In the genomic region with DNA sequence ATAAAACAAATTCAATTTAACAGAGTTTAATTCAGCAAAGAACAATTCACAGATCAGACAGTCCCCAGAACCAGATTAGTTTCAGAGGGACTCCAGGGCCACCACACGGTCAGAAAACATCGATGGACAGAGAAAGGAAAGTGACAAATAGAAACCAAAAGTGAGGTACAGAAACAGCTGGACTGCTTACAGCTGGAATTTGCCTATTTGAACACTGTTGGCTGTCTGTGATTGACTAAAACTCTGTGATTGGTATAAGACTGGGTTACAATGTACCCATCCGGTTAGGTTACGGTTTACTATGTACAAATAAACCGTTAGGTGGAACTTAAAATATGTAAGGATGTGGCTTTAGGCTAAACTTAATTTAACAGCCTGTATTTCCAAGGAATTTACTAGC, we compare ENCODE assay signal across 22 cellular contexts. TPM values are rescaled to one million over a fixed set of nuclear protein-coding genes. Genes with fewer than 3 reads are reported as not detected.
"Had no signal": no experiment of that assay in that cellular context is flagged by ENCODE, and none has a peak within 500 bp of the region (broad histone marks: within the 10 kb centered on the region; RNA-seq: fewer than 3 reads in every experiment).

No MANE protein-coding gene starts in this region.

- H3K36me3 ChIP-seq: breast epithelium, esophagus muscularis mucosa, gastroesophageal sphincter, heart right ventricle, neutrophil, pancreas, tibial artery had no signal

- H3K4me1 ChIP-seq: breast epithelium, gastroesophageal sphincter, pancreas had no signal

- ATAC-seq: activated CD4-positive, CD25-positive, alpha-beta regulatory T cell treated with anti-CD3 and anti-CD28 coated beads, Interleukin-2, amount 50 U/mL, for 24 hours; activated T-cell treated with anti-CD3 and anti-CD28 coated beads, Interleukin-2, amount 50 U/mL, for 72 hours; gastroesophageal sphincter; heart right ventricle; naive thymus-derived CD8-positive, alpha-beta T cell; sciatic nerve; stimulated activated naive B cell treated with anti-CD40 and anti-IgM and Interleukin-4, amounts not matched to agents 10 μg/mL and 1 μg/mL and 100 μg/mL, for 72 hours had no signal

- H3K4me3 Mint-ChIP-seq: activated naive CD4-positive, alpha-beta T cell treated with anti-CD3 and anti-CD28 coated beads, Interleukin-2, amount 50 U/mL, for 24 hours; activated T-cell treated with anti-CD3 and anti-CD28 coated beads, Interleukin-2, amount 50 U/mL, for 72 hours; dendritic cell treated with granulocyte-macrophage colony-stimulating factor and Interleukin-4, amounts not matched to agents 40 ng/mL and 50 ng/mL, for 4 days; stimulated activated naive B cell treated with anti-CD40 and anti-IgM and Interleukin-4, amounts not matched to agents 10 μg/mL and 1 μg/mL and 100 μg/mL, for 72 hours had no signal

- DNase-seq: activated CD4-positive, alpha-beta T cell treated with anti-CD3 and anti-CD28 coated beads, Interleukin-2, amount 50 U/mL, for 1 hour; activated CD8-positive, alpha-beta memory T cell treated with anti-CD3 and anti-CD28 coated beads for 24 hours; activated effector memory CD4-positive, alpha-beta T cell treated with anti-CD3 and anti-CD28 coated beads, Interleukin-2, amount 50 U/mL, for 16 hours; activated T-cell treated with anti-CD3 and anti-CD28 coated beads, Interleukin-2, amount 50 U/mL, for 72 hours; cerebellar nuclear complex; effector memory CD4-positive, alpha-beta T cell; heart right ventricle; mesenchymal stem cell; naive thymus-derived CD8-positive, alpha-beta T cell; pancreas; stimulated activated naive B cell treated with anti-CD40 and anti-IgM and Interleukin-4, amounts not matched to agents 10 μg/mL and 1 μg/mL and 100 μg/mL, for 72 hours; tibial artery had no signal

- H3K4me3 ChIP-seq: breast epithelium, esophagus muscularis mucosa, gastroesophageal sphincter, heart right ventricle, pancreas, tibial artery had no signal

- H3K9me3 Mint-ChIP-seq: activated naive CD4-positive, alpha-beta T cell treated with anti-CD3 and anti-CD28 coated beads, Interleukin-2, amount 50 U/mL, for 24 hours; activated T-cell treated with anti-CD3 and anti-CD28 coated beads, Interleukin-2, amount 50 U/mL, for 72 hours; dendritic cell treated with granulocyte-macrophage colony-stimulating factor and Interleukin-4, amounts not matched to agents 40 ng/mL and 50 ng/mL, for 4 days; naive thymus-derived CD8-positive, alpha-beta T cell; stimulated activated naive B cell treated with anti-CD40 and anti-IgM and Interleukin-4, amounts not matched to agents 10 μg/mL and 1 μg/mL and 100 μg/mL, for 72 hours had no signal

- H3K9me3 ChIP-seq: breast epithelium, esophagus muscularis mucosa, gastroesophageal sphincter, neutrophil, pancreas, tibial artery had no signal

- H3K27ac ChIP-seq: breast epithelium, esophagus muscularis mucosa, gastroesophageal sphincter, heart right ventricle, neutrophil, pancreas, tibial artery had no signal

- FAIRE-seq: astrocyte, pancreas had no signal

- H3K27ac Mint-ChIP-seq: activated naive CD4-positive, alpha-beta T cell treated with anti-CD3 and anti-CD28 coated beads, Interleukin-2, amount 50 U/mL, for 24 hours; activated T-cell treated with anti-CD3 and anti-CD28 coated beads, Interleukin-2, amount 50 U/mL, for 72 hours; dendritic cell treated with granulocyte-macrophage colony-stimulating factor and Interleukin-4, amounts not matched to agents 40 ng/mL and 50 ng/mL, for 4 days; naive thymus-derived CD8-positive, alpha-beta T cell; stimulated activated naive B cell treated with anti-CD40 and anti-IgM and Interleukin-4, amounts not matched to agents 10 μg/mL and 1 μg/mL and 100 μg/mL, for 72 hours had no signal

RNA-seq across cellular contexts. Expression of a gene that starts 30.3 kb away (rescaled TPM):
- total RNA-seq: esophagus muscularis mucosa; liver; naive thymus-derived CD8-positive, alpha-beta T cell; pancreas had no signal
- polyA plus RNA-seq: liver; naive thymus-derived CD8-positive, alpha-beta T cell; pancreas had no signal
